Comparison of ENCODE assay signal across 7 cellular contexts in the genomic region with DNA sequence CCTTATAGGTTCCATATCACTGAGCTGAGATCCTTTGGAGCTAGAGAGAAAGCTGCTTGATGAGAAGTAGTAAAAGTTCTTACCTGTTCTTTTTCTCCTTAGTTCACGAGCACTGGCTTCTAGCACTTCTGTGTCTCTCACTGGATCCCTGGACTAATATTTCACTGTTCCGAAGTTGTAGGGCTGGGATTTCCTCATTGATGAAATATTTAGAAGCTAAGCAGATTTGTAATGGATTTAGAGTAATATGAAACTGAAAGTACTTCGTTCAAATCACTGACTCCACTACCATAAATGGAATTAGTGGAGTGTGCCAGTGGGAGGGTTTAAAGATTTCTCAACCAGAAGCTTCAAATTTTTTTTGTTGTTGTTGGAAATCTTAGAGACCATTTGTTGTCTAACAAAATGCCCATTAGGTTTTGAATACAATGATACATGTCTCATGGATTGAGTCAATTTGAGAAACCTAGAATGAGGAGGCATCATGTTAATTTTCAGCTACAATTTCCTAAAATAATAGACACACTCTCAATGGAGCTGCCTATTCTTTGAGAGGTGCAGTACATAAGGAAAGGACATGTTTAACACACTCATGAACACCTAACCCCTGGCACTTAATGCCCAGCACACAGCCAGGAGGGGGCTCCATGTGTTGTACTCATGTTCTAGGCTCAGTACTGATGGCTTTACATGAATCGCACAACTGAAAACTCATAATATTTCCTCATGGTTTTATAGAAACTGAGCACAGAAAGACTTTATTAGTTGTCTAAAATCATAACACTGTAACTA. TPM values are rescaled to one million over a fixed set of nuclear protein-coding genes. Genes with fewer than 3 reads are reported as not detected.
DNase-seq lines count a peak whose midpoint lies in the region; ATAC-seq and TF ChIP-seq lines count a peak whose summit lies in the region.

GBP1 (minus strand) TSS at position 132 of the 792 bp plus-strand sequence. CDS start 1,974 bp downstream, outside the sequence.

- H3K27me3 ChIP-seq in Peyer's patch = no peaks in the 10 kb centered on the region

- CTCF ChIA-PET in GM10248 (lab: Yijun Ruan, JAX) = interaction anchor here (0.7 to 1.7 kb wide), 9 partner anchors 15 to 296 kb away, joined by 3 to 5 read pairs (median 3); no protein-coding TSS in a partner anchor

- H3K4me1 ChIP-seq in Peyer's patch (peaks cover 0 to 13% (median 0%) of the 10 kb centered on the region in 4 donors), urinary bladder (ENCODE audit: insufficient read depth) (no peaks in the 10 kb centered on the region)

- H3K4me3 ChIP-seq in Peyer's patch (peak within 1 kb of the TSS; percentile 42 to 61 (median 50)), urinary bladder (ENCODE audit: low read depth, low read length) (peak within 1 kb of the TSS; percentile 60)

- TF ChIP-seq CTCF in Peyer's patch (IDR thresholded peaks at IDR 0.05) = no peak
- TF ChIP-seq CTCF in mesothelial cell of epicardium (IDR thresholded peaks at IDR 0.05; ENCODE audit: unreplicated experiment) = no peak
- no peak for TF ChIP-seq CTCF in GM10248 (IDR thresholded peaks at IDR 0.05; ENCODE audit: control extremely low read depth, extremely low read depth, low read depth, missing control alignments)

- peaks cover 8% of the 10 kb centered on the region for H3K36me3 Mint-ChIP-seq in mesothelial cell of epicardium

- no peaks in the 10 kb centered on the region for H3K9me3 ChIP-seq in Peyer's patch

- POLR2A ChIA-PET in GM10248 (lab: Yijun Ruan, JAX) = interaction anchor here (0.8 kb wide), 1 partner anchor 24 kb away, joined by 3 read pairs; no protein-coding TSS in a partner anchor

- H3K27me3 Mint-ChIP-seq in mesothelial cell of epicardium (ENCODE audit: low read depth) = no peaks in the 10 kb centered on the region

- H3K9me3 Mint-ChIP-seq in mesothelial cell of epicardium = no peaks in the 10 kb centered on the region

- peak; percentile 55 for ATAC-seq in GM18858 (IDR thresholded peaks at IDR 0.05; ENCODE audit: unreplicated experiment)
- ATAC-seq in HG02759 (IDR thresholded peaks at IDR 0.05; ENCODE audit: unreplicated experiment) = peak; percentile 71

- H3K27ac Mint-ChIP-seq in mesothelial cell of epicardium = peak within 1 kb of the TSS; percentile 95

- H3K27ac ChIP-seq in Peyer's patch = peak within 1 kb of the TSS; percentile 70 to 89 (median 82)
- peak within 1 kb of the TSS; percentile 85 for H3K27ac ChIP-seq in urinary bladder (ENCODE audit: low read depth)

- no peak for DNase-seq in Peyer's patch
- DNase-seq in dermis microvascular lymphatic vessel endothelial cell (ENCODE audit: low read depth in 2 of 2) = peak; percentile 56 to 69
- no peak for DNase-seq in mesothelial cell of epicardium (ENCODE audit: low spot score in 2 of 2, unreplicated experiment in 2 of 2)
- DNase-seq in GM10248 (ENCODE audit: extremely low spot score) = no peak

- H3K4me3 Mint-ChIP-seq in mesothelial cell of epicardium = peak within 1 kb of the TSS; percentile 67

- H3K36me3 ChIP-seq in Peyer's patch (peaks cover 0 to 3% (median 0%) of the 10 kb centered on the region in 3 donors), urinary bladder (ENCODE audit: insufficient read depth) (no peaks in the 10 kb centered on the region)

- 13% methylated on average over 4 of the region's 4 CpGs for WGBS in urinary bladder

- H3K4me1 Mint-ChIP-seq in mesothelial cell of epicardium = peaks cover 41% of the 10 kb centered on the region

- TF ChIP-seq POLR2A in Peyer's patch (IDR thresholded peaks at IDR 0.05) = peak in 1 of 2 donors; percentile 43

RNA-seq across cellular contexts. Expression of gene GBP1, which starts in this region (rescaled TPM):
- 10 to 100 TPM; 19.7 to 91.6 (median 26.9) TPM for total RNA-seq in Peyer's patch
- total RNA-seq in dermis microvascular lymphatic vessel endothelial cell = 8.6 and 10.9 TPM in 2 replicates
- 52.3 to 58.3 TPM (median 55.5 TPM) in 3 replicates for total RNA-seq in mesothelial cell of epicardium
- total RNA-seq in urinary bladder = 68.6 TPM
- 27.8 TPM for polyA plus RNA-seq in urinary bladder

Comparison
In these comparisons a context has a peak if more than half of its experiments do, and no peak if none do; other contexts are left out.
1. DNase-seq: peak in dermis microvascular lymphatic vessel endothelial cell (2 of 2); none in Peyer's patch (0 of 3), mesothelial cell of epicardium (0 of 2) and GM10248 (single experiment).